In genomic region chr12:62127516-62127915, GRCh38 we compare ENCODE assay signal across 23 cellular contexts.
DNase-seq lines count a peak whose midpoint lies in the region; ATAC-seq, FAIRE-seq and TF ChIP-seq lines count a peak whose summit lies in the region.
"Had no signal": no experiment of that assay in that cellular context is flagged by ENCODE, and none has a peak within 500 bp of the region (broad histone marks: within the 10 kb centered on the region; RNA-seq: fewer than 3 reads in every experiment).

No MANE protein-coding gene starts in this region.

- H3K79me2 ChIP-seq in mesendoderm (ENCODE audit: control insufficient read depth, insufficient read depth, low read length) (no peaks in the 10 kb centered on the region), H9 (ENCODE audit: insufficient read depth, low read length) (no peaks in the 10 kb centered on the region)

- H3K9ac ChIP-seq in mesendoderm (ENCODE audit: low read length), result no peak overlapping the region
- H3K9ac ChIP-seq in H9 (ENCODE audit: extremely low read depth, insufficient read length, low read length), result no peak overlapping the region
- H3K9ac ChIP-seq: BLaER1 had no signal

- peak; percentile 22 for ATAC-seq in foreskin keratinocyte

- peak; percentile 64 for DNase-seq in bronchial epithelial cell (ENCODE audit: low read depth)
- DNase-seq in epithelial cell of esophagus (ENCODE audit: low read depth), result peak; percentile 64
- peak in 1 of 2 donors; percentile 57 for DNase-seq in foreskin keratinocyte
- peak; percentile 8 for DNase-seq in mesendoderm
- no peak for DNase-seq in D721Med (ENCODE audit: insufficient read length, low spot score)
- DNase-seq in NCI-H510A (lab: John Stamatoyannopoulos, UW), result no peak
- DNase-seq in H9, result no peak
- DNase-seq in NOMO-1 treated with DMSO at 0.1 percent for 48 hours (lab: John Stamatoyannopoulos, UW; ENCODE audit: unreplicated experiment), result no peak
- DNase-seq: 8988T; ACHN; BE2C; C1 segment of cervical spinal cord; CD4-positive, alpha-beta memory T cell; CD4-positive, CD25-positive, alpha-beta regulatory T cell; CD8-positive, alpha-beta memory T cell; DMS79 treated with DMSO at 0.1 percent for 48 hours; GF-D8 had no signal

- H2BK20ac ChIP-seq in H9 (ENCODE audit: low read depth, low read length, poor library complexity, severe bottlenecking), result no peak overlapping the region

- H3K4me2 ChIP-seq in mesendoderm (ENCODE audit: low read length) (no peak overlapping the region), H9 (ENCODE audit: insufficient read depth, insufficient read length, low read length) (no peak overlapping the region)

- H4K5ac ChIP-seq in mesendoderm (ENCODE audit: low read length), result no peak overlapping the region
- no peak overlapping the region for H4K5ac ChIP-seq in H9 (ENCODE audit: insufficient read length, low read depth, low read length)

- H3K79me1 ChIP-seq in mesendoderm (ENCODE audit: low read length), result no peaks in the 10 kb centered on the region
- H3K79me1 ChIP-seq in H9 (ENCODE audit: insufficient read depth, low read depth, low read length, poor library complexity, severe bottlenecking), result no peaks in the 10 kb centered on the region

- H2AK5ac ChIP-seq in mesendoderm (ENCODE audit: low read length) (no peak overlapping the region), H9 (ENCODE audit: insufficient read length, low read length) (no peak overlapping the region)

- no peak overlapping the region for H3K4me3 Mint-ChIP-seq in H9
- H3K4me3 Mint-ChIP-seq: CD14-positive monocyte; CD4-positive, alpha-beta memory T cell; CD4-positive, CD25-positive, alpha-beta regulatory T cell; CD8-positive, alpha-beta memory T cell had no signal

- H3K9me3 ChIP-seq in H9 (ENCODE audit: control insufficient read depth, low read depth, low read length), result no peaks in the 10 kb centered on the region
- H3K9me3 ChIP-seq: BE2C, BLaER1 had no signal

- FAIRE-seq in bronchial epithelial cell (lab: Jason Lieb, UNC) (no peak), D721Med (lab: Jason Lieb, UNC) (no peak)
- FAIRE-seq: A204.1, G401.6, GM12891, GM19239 had no signal

- no peak overlapping the region for H2BK15ac ChIP-seq in mesendoderm (replicated peaks; ENCODE audit: low read depth)
- no peak overlapping the region for H2BK15ac ChIP-seq in H9 (ENCODE audit: low read depth, low read length)

- H3K27me3 Mint-ChIP-seq in H9 (ENCODE audit: low read depth), result no peaks in the 10 kb centered on the region

- no peak overlapping the region for H4K91ac ChIP-seq in H9 (ENCODE audit: insufficient read length, low read depth, low read length)

- no peaks in the 10 kb centered on the region for H3K27me3 ChIP-seq in bronchial epithelial cell (ENCODE audit: control insufficient read depth, insufficient read depth, low read length)
- H3K27me3 ChIP-seq in foreskin keratinocyte, result peaks cover 2% of the 10 kb centered on the region
- H3K27me3 ChIP-seq in mesendoderm (ENCODE audit: insufficient read depth, low read length, poor library complexity), result no peaks in the 10 kb centered on the region
- no peaks in the 10 kb centered on the region for H3K27me3 ChIP-seq in H9 (ENCODE audit: insufficient read depth, low read length)
- H3K27me3 ChIP-seq: BLaER1 had no signal

- H3K4me3 ChIP-seq in bronchial epithelial cell (ENCODE audit: low read depth, low read length) (no peak overlapping the region), epithelial cell of esophagus (ENCODE audit: low read length) (no peak overlapping the region), mesendoderm (ENCODE audit: low read length) (no peak overlapping the region)
- H3K4me3 ChIP-seq: BLaER1 had no signal

- no peak overlapping the region for H3T11ph ChIP-seq in H9 (ENCODE audit: low read length)

- no peak overlapping the region for H2AFZ ChIP-seq in H9 (ENCODE audit: low read length)

- H2BK12ac ChIP-seq in H9 (ENCODE audit: insufficient read length, low read depth, low read length), result no peak overlapping the region

- H3K14ac ChIP-seq in H9 (ENCODE audit: insufficient read depth, low read length), result no peak overlapping the region

- no peaks in the 10 kb centered on the region for H3K9me3 Mint-ChIP-seq in H9
- H3K9me3 Mint-ChIP-seq: CD14-positive monocyte; CD4-positive, CD25-positive, alpha-beta regulatory T cell had no signal

- WGBS in mesendoderm (ENCODE audit: extremely low coverage, insufficient coverage, low lambda C conversion rate), result no CpG with 5 or more reads among the region's 2 CpGs
- no CpG with 5 or more reads among the region's 2 CpGs for WGBS in H9 (ENCODE audit: extremely low coverage, insufficient read length, low lambda C conversion rate)

- H4K20me1 ChIP-seq in H9 (ENCODE audit: control insufficient read depth, insufficient read depth, insufficient read length), result no peaks in the 10 kb centered on the region
- H4K20me1 ChIP-seq: BLaER1 had no signal

- H3K27ac Mint-ChIP-seq in H9, result no peak overlapping the region
- H3K27ac Mint-ChIP-seq: CD14-positive monocyte; CD4-positive, alpha-beta memory T cell; CD4-positive, CD25-positive, alpha-beta regulatory T cell; CD8-positive, alpha-beta memory T cell had no signal

- H3K36me3 Mint-ChIP-seq in H9 (ENCODE audit: insufficient read depth in 1 of 3, low read depth in 3 of 3), result no peaks in the 10 kb centered on the region
- H3K36me3 Mint-ChIP-seq: CD14-positive monocyte; CD4-positive, alpha-beta memory T cell; CD4-positive, CD25-positive, alpha-beta regulatory T cell; CD8-positive, alpha-beta memory T cell had no signal

- H2BK5ac ChIP-seq in mesendoderm (ENCODE audit: low read length), result no peak overlapping the region
- no peak overlapping the region for H2BK5ac ChIP-seq in H9 (ENCODE audit: insufficient read length, low read length)

- H2BK120ac ChIP-seq in mesendoderm (ENCODE audit: low read depth, low read length), result no peak overlapping the region
- no peak overlapping the region for H2BK120ac ChIP-seq in H9 (ENCODE audit: low read depth, low read length, poor library complexity, severe bottlenecking)

- TF ChIP-seq CTCF in bronchial epithelial cell (IDR thresholded peaks at IDR 0.05; ENCODE audit: insufficient read depth, low read length, severe bottlenecking) (no peak), epithelial cell of esophagus (IDR thresholded peaks at IDR 0.05; ENCODE audit: insufficient read depth, low read depth, low read length, missing control alignments) (no peak), foreskin keratinocyte (conservative IDR thresholded peaks at IDR 0.05) (no peak), D721Med (IDR thresholded peaks at IDR 0.05; ENCODE audit: insufficient read depth, missing control alignments) (no peak), H9 (conservative IDR thresholded peaks at IDR 0.05) (no peak)

- no peak overlapping the region for H3K18ac ChIP-seq in mesendoderm (ENCODE audit: low read length)
- no peak overlapping the region for H3K18ac ChIP-seq in H9 (ENCODE audit: insufficient read length, low read depth, low read length)

- no peaks in the 10 kb centered on the region for H3K23me2 ChIP-seq in H9 (ENCODE audit: insufficient read length, low read depth, low read length, poor library complexity, severe bottlenecking)

- H3K36me3 ChIP-seq in bronchial epithelial cell (ENCODE audit: control insufficient read depth, insufficient read depth, low read length) (no peaks in the 10 kb centered on the region), mesendoderm (ENCODE audit: control insufficient read depth, insufficient read depth, low read length) (no peaks in the 10 kb centered on the region)
- H3K36me3 ChIP-seq: BE2C, BLaER1 had no signal

- H3K56ac ChIP-seq in mesendoderm (ENCODE audit: low read length), result no peak overlapping the region
- H3K56ac ChIP-seq in H9 (ENCODE audit: insufficient read length, low read depth, low read length), result no peak overlapping the region

- H3K4ac ChIP-seq in mesendoderm (ENCODE audit: low read depth, low read length) (no peak overlapping the region), H9 (ENCODE audit: low read depth, low read length) (no peak overlapping the region)

- H3K4me1 ChIP-seq in foreskin keratinocyte (peaks cover 17% of the 10 kb centered on the region), mesendoderm (ENCODE audit: control insufficient read depth, low read depth, low read length) (peaks cover 1% of the 10 kb centered on the region), H9 (ENCODE audit: insufficient read depth, low read length) (no peaks in the 10 kb centered on the region)
- H3K4me1 ChIP-seq: BE2C had no signal

- H4K8ac ChIP-seq in mesendoderm (ENCODE audit: low read depth, low read length) (no peak overlapping the region), H9 (replicated peaks; ENCODE audit: insufficient read length, low read depth, low read length) (no peak overlapping the region)

- peaks cover 0 to 3% of the 10 kb centered on the region in 2 experiments; a peak in 2 of 4 replicates for H3K4me1 Mint-ChIP-seq in H9
- H3K4me1 Mint-ChIP-seq: CD8-positive, alpha-beta memory T cell had no signal

- H3K23ac ChIP-seq in mesendoderm (ENCODE audit: low read length), result no peak overlapping the region
- H3K23ac ChIP-seq in H9 (ENCODE audit: insufficient read length, low read depth, low read length), result no peak overlapping the region

- H3K27ac ChIP-seq in foreskin keratinocyte (no peak overlapping the region), mesendoderm (ENCODE audit: low read depth, low read length) (no peak overlapping the region), H9 (ENCODE audit: insufficient read length, low read depth, low read length) (no peak overlapping the region)
- H3K27ac ChIP-seq: BLaER1 had no signal

Comparison
In these comparisons a context has a peak if more than half of its experiments do, and no peak if none do; other contexts are left out.
1. DNase-seq: peak in bronchial epithelial cell (single experiment), epithelial cell of esophagus (single experiment) and mesendoderm (single experiment); none in D721Med (single experiment), NCI-H510A (single experiment), H9 (single experiment) and NOMO-1 treated with DMSO at 0.1 percent for 48 hours (single experiment).